9 cellular contexts compared by ENCODE assay signal in genomic region chr18:32040936-32041335, GRCh38. TPM values are rescaled to one million over a fixed set of nuclear protein-coding genes. Genes with fewer than 3 reads are reported as not detected.
DNase-seq lines count a peak whose midpoint lies in the region; ATAC-seq and TF ChIP-seq lines count a peak whose summit lies in the region.
"Had no signal": no experiment of that assay in that cellular context is flagged by ENCODE, and none has a peak within 500 bp of the region (broad histone marks: within the 10 kb centered on the region; RNA-seq: fewer than 3 reads in every experiment).

No MANE protein-coding gene starts in this region.

- H2BK12ac ChIP-seq in H9 (ENCODE audit: insufficient read length, low read depth, low read length): no peak overlapping the region

- no peak overlapping the region for H3T11ph ChIP-seq in H9 (ENCODE audit: low read length)

- H3K36me3 ChIP-seq in lower lobe of right lung: no peaks in the 10 kb centered on the region

- H3K27me3 Mint-ChIP-seq in H9 (ENCODE audit: low read depth): no peaks in the 10 kb centered on the region

- H3K18ac ChIP-seq in H9 (ENCODE audit: insufficient read length, low read depth, low read length): no peak overlapping the region

- no peaks in the 10 kb centered on the region for H4K20me1 ChIP-seq in H9 (ENCODE audit: control insufficient read depth, insufficient read depth, insufficient read length)

- H2AFZ ChIP-seq in H9 (ENCODE audit: low read length): no peak overlapping the region

- H2AK5ac ChIP-seq in H9 (ENCODE audit: insufficient read length, low read length): no peak overlapping the region

- peaks cover 28 to 42% (median 33%) of the 10 kb centered on the region in 3 experiments for H3K36me3 Mint-ChIP-seq in H9 (ENCODE audit: insufficient read depth in 1 of 3, low read depth in 3 of 3)

- CTCF ChIA-PET in GM10248 (lab: Yijun Ruan, JAX): interaction anchor here (0.8 kb wide), 1 partner anchor 9 kb away, joined by 5 read pairs; no protein-coding TSS in a partner anchor

- H2BK5ac ChIP-seq in H9 (ENCODE audit: insufficient read length, low read length): no peak overlapping the region

- no peaks in the 10 kb centered on the region for H3K9me3 Mint-ChIP-seq in H9

- H3K4ac ChIP-seq in H9 (ENCODE audit: low read depth, low read length): no peak overlapping the region

- H4K8ac ChIP-seq in H9 (replicated peaks; ENCODE audit: insufficient read length, low read depth, low read length): no peak overlapping the region

- no peak overlapping the region for H3K27ac Mint-ChIP-seq in H9

- H3K4me1 Mint-ChIP-seq in H9: no peaks in the 10 kb centered on the region

- no peak overlapping the region for H4K91ac ChIP-seq in H9 (ENCODE audit: insufficient read length, low read depth, low read length)

- POLR2A ChIA-PET in GM10248 (lab: Yijun Ruan, JAX): no interaction called here

- H3K4me3 ChIP-seq in lower lobe of right lung: no peak overlapping the region

- H3K4me3 Mint-ChIP-seq in H9: no peak overlapping the region

- no peak overlapping the region for H3K23ac ChIP-seq in H9 (ENCODE audit: insufficient read length, low read depth, low read length)

- peak overlapping the region; percentile 2 for H3K27ac ChIP-seq in lower lobe of right lung
- H3K27ac ChIP-seq in H9 (ENCODE audit: insufficient read length, low read depth, low read length): no peak overlapping the region

- H2BK120ac ChIP-seq in H9 (ENCODE audit: low read depth, low read length, poor library complexity, severe bottlenecking): no peak overlapping the region

- H3K56ac ChIP-seq in H9 (ENCODE audit: insufficient read length, low read depth, low read length): no peak overlapping the region

- H3K79me2 ChIP-seq in H9 (ENCODE audit: insufficient read depth, low read length): no peaks in the 10 kb centered on the region

- H4K5ac ChIP-seq in H9 (ENCODE audit: insufficient read length, low read depth, low read length): no peak overlapping the region

- no peak overlapping the region for H2BK15ac ChIP-seq in H9 (ENCODE audit: low read depth, low read length)

- no peak overlapping the region for H3K14ac ChIP-seq in H9 (ENCODE audit: insufficient read depth, low read length)

- DNase-seq in T-helper 22 cell (ENCODE audit: low read depth): peak; percentile 53
- no peak for DNase-seq in lower lobe of right lung
- no peak for DNase-seq in NCI-H82 treated with DMSO at 0.1 percent for 48 hours (lab: John Stamatoyannopoulos, UW; ENCODE audit: unreplicated experiment)
- no peak for DNase-seq in cerebellar nuclear complex (lab: John Stamatoyannopoulos, UW)
- no peak for DNase-seq in GM10248 (ENCODE audit: extremely low spot score)
- no peak for DNase-seq in H9
- DNase-seq: glutamatergic neuron had no signal

- TF ChIP-seq CTCF in lower lobe of right lung (IDR thresholded peaks at IDR 0.05): no peak
- TF ChIP-seq CTCF in GM10248 (IDR thresholded peaks at IDR 0.05; ENCODE audit: control extremely low read depth, extremely low read depth, low read depth, missing control alignments): no peak
- no peak for TF ChIP-seq CTCF in H9 (conservative IDR thresholded peaks at IDR 0.05)

- peaks cover 14% of the 10 kb centered on the region for H3K4me1 ChIP-seq in lower lobe of right lung
- H3K4me1 ChIP-seq in H9 (ENCODE audit: insufficient read depth, low read length): no peaks in the 10 kb centered on the region

- H3K79me1 ChIP-seq in H9 (ENCODE audit: insufficient read depth, low read depth, low read length, poor library complexity, severe bottlenecking): no peaks in the 10 kb centered on the region

- H3K9ac ChIP-seq in H9 (ENCODE audit: extremely low read depth, insufficient read length, low read length): no peak overlapping the region

- no peaks in the 10 kb centered on the region for H3K27me3 ChIP-seq in lower lobe of right lung (ENCODE audit: low read depth)
- H3K27me3 ChIP-seq in H9 (ENCODE audit: insufficient read depth, low read length): no peaks in the 10 kb centered on the region

- WGBS in H9 (ENCODE audit: extremely low coverage, insufficient read length, low lambda C conversion rate): no CpG with 5 or more reads among the region's 3 CpGs

- no peaks in the 10 kb centered on the region for H3K9me3 ChIP-seq in lower lobe of right lung
- H3K9me3 ChIP-seq in H9 (ENCODE audit: control insufficient read depth, low read depth, low read length): no peaks in the 10 kb centered on the region

- no peak overlapping the region for H2BK20ac ChIP-seq in H9 (ENCODE audit: low read depth, low read length, poor library complexity, severe bottlenecking)

- no peak overlapping the region for H3K4me2 ChIP-seq in H9 (ENCODE audit: insufficient read depth, insufficient read length, low read length)

- ATAC-seq in GM18499 (IDR thresholded peaks at IDR 0.05; ENCODE audit: insufficient read depth, unreplicated experiment) (peak; percentile 64), HG02852 (IDR thresholded peaks at IDR 0.05; ENCODE audit: unreplicated experiment) (peak; percentile 83), lower lobe of right lung (peak; percentile 65 to 67)

- intact Hi-C loops in lower lobe of right lung (cut with DNase I): no loop called here

- H3K23me2 ChIP-seq in H9 (ENCODE audit: insufficient read length, low read depth, low read length, poor library complexity, severe bottlenecking): no peaks in the 10 kb centered on the region

RNA-seq across cellular contexts. Expression of gene RNF125, which starts 22.3 kb away (rescaled TPM):
- 8.1 TPM for total RNA-seq in lower lobe of right lung
- total RNA-seq in H9 (2021): 8.3 and 9.4 TPM in 2 replicates

RNA-seq across cellular contexts. Expression of gene RNF138, which starts 50.7 kb away (rescaled TPM):
- total RNA-seq in lower lobe of right lung (31.0 TPM), H9 (2021) (73.5 and 80.9 TPM in 2 replicates)
